Comparison of ENCODE assay signal across 1 cellular context in the genomic region with DNA sequence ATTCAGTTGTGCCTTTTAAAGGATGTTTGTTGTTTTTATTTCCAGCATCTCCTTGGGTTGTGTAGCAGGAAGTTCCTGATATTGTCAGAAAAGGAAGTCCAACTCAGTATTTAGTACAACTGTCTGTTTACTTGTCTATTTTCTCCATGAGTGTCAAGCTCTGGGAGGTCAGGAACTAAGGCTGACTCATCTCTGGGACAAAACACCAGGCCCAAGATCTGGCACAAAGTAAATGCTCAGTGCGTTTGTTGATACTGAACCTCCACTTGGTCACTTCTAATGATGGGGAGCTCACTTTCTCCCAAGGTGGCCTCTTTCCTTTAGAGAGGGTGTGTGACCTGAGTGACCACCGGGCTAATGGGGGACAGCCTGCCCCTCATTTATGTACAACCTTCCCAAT.
TF ChIP-seq lines count a peak whose summit lies in the region.

No MANE protein-coding gene starts in this region.

TF ChIP-seq in A549, 52 proteins besides CTCF, POLR2A, EP300 and RAD21 (continued from another document):
- TF ChIP-seq, protein P1, sequence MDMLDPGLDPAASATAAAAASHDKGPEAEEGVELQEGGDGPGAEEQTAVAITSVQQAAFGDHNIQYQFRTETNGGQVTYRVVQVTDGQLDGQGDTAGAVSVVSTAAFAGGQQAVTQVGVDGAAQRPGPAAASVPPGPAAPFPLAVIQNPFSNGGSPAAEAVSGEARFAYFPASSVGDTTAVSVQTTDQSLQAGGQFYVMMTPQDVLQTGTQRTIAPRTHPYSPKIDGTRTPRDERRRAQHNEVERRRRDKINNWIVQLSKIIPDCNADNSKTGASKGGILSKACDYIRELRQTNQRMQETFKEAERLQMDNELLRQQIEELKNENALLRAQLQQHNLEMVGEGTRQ (IDR thresholded peaks at IDR 0.05): no peak
- TF ChIP-seq, protein P2, sequence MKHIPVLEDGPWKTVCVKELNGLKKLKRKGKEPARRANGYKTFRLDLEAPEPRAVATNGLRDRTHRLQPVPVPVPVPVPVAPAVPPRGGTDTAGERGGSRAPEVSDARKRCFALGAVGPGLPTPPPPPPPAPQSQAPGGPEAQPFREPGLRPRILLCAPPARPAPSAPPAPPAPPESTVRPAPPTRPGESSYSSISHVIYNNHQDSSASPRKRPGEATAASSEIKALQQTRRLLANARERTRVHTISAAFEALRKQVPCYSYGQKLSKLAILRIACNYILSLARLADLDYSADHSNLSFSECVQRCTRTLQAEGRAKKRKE (CRISPR knock-in tag; IDR thresholded peaks at IDR 0.05; ENCODE audit: low read depth): no peak
- TF ChIP-seq MYC (IDR thresholded peaks at IDR 0.05; ENCODE audit: borderline replicate concordance, low read length): no peak
